40 cellular contexts compared by ENCODE assay signal in the genomic region with DNA sequence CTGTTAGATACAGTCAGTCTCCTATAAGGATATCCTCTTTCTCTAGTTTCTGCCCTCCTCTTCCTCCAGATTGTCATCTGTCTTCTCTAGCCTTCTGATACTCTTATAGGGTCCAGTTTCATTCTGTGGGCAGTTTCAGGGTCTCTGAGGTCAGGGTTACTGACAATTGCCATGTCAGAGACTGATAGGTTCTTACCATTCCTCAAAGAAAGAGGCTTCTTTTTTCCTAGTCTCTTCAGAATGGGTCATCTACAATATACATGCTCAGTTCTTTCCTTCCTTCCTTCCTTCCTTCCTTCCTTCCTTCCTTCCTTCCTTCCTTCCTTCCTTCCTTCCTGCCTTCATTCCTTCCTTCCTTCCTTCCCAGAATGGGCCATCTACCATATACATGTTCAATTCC. TPM values are rescaled to one million over a fixed set of nuclear protein-coding genes. Genes with fewer than 3 reads are reported as not detected.
"Had no signal": no experiment of that assay in that cellular context is flagged by ENCODE, and none has a peak within 500 bp of the region (broad histone marks: within the 10 kb centered on the region; RNA-seq: fewer than 3 reads in every experiment).

No MANE protein-coding gene starts in this region.

- DNase-seq: Karpas-422, Kasumi-1, MG63, MM.1S, MV-4-11, NCI-H1048, NCI-H1092, NCI-H1092 treated with DMSO at 0.1 percent for 48 hours, NCI-H1105, NCI-H1105 treated with DMSO at 0.1 percent for 48 hours, NCI-H1417, NCI-H1417 treated with DMSO at 0.1 percent for 48 hours, NCI-H1436, NCI-H1436 treated with DMSO at 0.1 percent for 48 hours, NCI-H146, NCI-H1694, NCI-H1694 treated with DMSO at 0.1 percent for 48 hours, NCI-H187, NCI-H187 treated with DMSO at 0.1 percent for 48 hours, NCI-H1930, NCI-H2029, NCI-H2029 treated with DMSO at 0.1 percent for 48 hours, NCI-H2081, NCI-H2081 treated with DMSO at 0.1 percent for 48 hours, NCI-H2107, NCI-H2171, NCI-H2171 treated with DMSO at 0.1 percent for 48 hours, NCI-H2227 treated with DMSO at 0.1 percent for 48 hours, NCI-H226, NCI-H345, NCI-H446, NCI-H446 treated with DMSO at 0.1 percent for 48 hours, NCI-H510A, NCI-H510A treated with DMSO at 0.1 percent for 48 hours, NCI-H524, NCI-H524 treated with DMSO at 0.1 percent for 48 hours had no signal

- H3K27me3 ChIP-seq: MG63 had no signal

- H3K4me3 ChIP-seq: MG63 had no signal

- H3K36me3 ChIP-seq: MG63 had no signal

RNA-seq across cellular contexts. Expression of a gene that starts 48.1 kb away (rescaled TPM):
- total RNA-seq: LHCN-M2, M059J, MCF 10A, NCI-H460 had no signal
